13 cellular contexts compared by ENCODE assay signal in the genomic region with DNA sequence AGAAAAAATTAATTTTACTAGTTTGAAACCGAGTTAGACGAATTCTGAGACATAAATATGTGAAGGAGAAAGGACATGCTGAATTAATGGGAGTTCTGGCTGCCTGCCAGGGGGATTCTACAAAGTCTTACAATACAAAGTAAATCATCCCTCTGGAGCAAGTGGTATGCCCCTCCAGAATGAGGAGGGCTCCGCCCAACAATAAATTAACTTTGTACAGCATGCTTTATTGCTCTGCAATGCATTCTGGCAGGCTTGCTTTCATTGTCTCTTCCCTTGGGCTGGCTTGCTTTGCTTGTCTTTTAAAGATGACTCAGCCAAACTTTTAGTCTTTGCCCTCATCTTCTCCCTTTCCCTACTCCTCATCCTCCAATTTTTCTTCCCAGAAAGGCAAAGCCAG. TPM values are rescaled to one million over a fixed set of nuclear protein-coding genes. Genes with fewer than 3 reads are reported as not detected.
A peak's percentile ranks its signal among the peaks of the same experiment; 100 is the strongest.
DNase-seq lines count a peak whose midpoint lies in the region; ATAC-seq and TF ChIP-seq lines count a peak whose summit lies in the region.
"Had no signal": no experiment of that assay in that cellular context is flagged by ENCODE, and none has a peak within 500 bp of the region (broad histone marks: within the 10 kb centered on the region; RNA-seq: fewer than 3 reads in every experiment).

No MANE protein-coding gene starts in this region.

- H3K4me3 ChIP-seq in hepatocyte (peak overlapping the region; percentile 38), transverse colon (no peak overlapping the region)

- H3K27me3 ChIP-seq in hepatocyte (no peaks in the 10 kb centered on the region), transverse colon (no peaks in the 10 kb centered on the region)
- H3K27me3 ChIP-seq: vagina had no signal

- no peak for TF ChIP-seq EP300 in transverse colon (IDR thresholded peaks at IDR 0.05; ENCODE audit: low read depth)

- WGBS in hepatocyte (ENCODE audit: low lambda C conversion rate, missing lambda C conversion rate) = 38% methylated on average over 3 of the region's 3 CpGs
- WGBS in transverse colon (ENCODE audit: low coverage in 1 of 2), 2 donors = 30 to 33% methylated on average over 3 of the region's 3 CpGs

- peak overlapping the region; percentile 91 for H3K4me2 ChIP-seq in hepatocyte

- TF ChIP-seq CTCF in hepatocyte (IDR thresholded peaks at IDR 0.05; ENCODE audit: poor library complexity) (no peak), transverse colon (IDR thresholded peaks at IDR 0.05) (no peak)

- no peak for TF ChIP-seq POLR2A in transverse colon (IDR thresholded peaks at IDR 0.05)

- in situ Hi-C loops in transverse colon (cut with MboI; ENCODE audit: low pct_ligation_motif_present in 1 of 4, low pct_unique_long_range_greater_than_20kb in 1 of 4, low sequenced_read_pairs in 3 of 4) = no loop called here

- H2AFZ ChIP-seq in hepatocyte = no peak overlapping the region

- DNase-seq in NCI-H526 (lab: John Stamatoyannopoulos, UW) (peak; percentile 53 to 66), NCI-H526 treated with DMSO at 0.1 percent for 48 hours (lab: John Stamatoyannopoulos, UW) (no peak), NCI-H774 (lab: John Stamatoyannopoulos, UW) (peak; percentile 45), hepatocyte (ENCODE audit: low spot score) (peak; percentile 80), transverse colon (no peak), Kasumi-1 (lab: John Stamatoyannopoulos, UW) (no peak)
- DNase-seq: activated gamma-delta T cell treated with Interleukin-2 at 50 U/mL for 16 hours had no signal

- no peaks in the 10 kb centered on the region for H3K9me2 ChIP-seq in hepatocyte (replicated peaks; ENCODE audit: insufficient read depth)

- H3K79me2 ChIP-seq in hepatocyte = no peaks in the 10 kb centered on the region

- no peaks in the 10 kb centered on the region for H3K4me1 ChIP-seq in hepatocyte (ENCODE audit: insufficient read depth)
- H3K4me1 ChIP-seq in transverse colon = peaks cover 0 to 4% (median 0%) of the 10 kb centered on the region in 4 donors

- H3K36me3 ChIP-seq in hepatocyte (replicated peaks; ENCODE audit: insufficient read depth, low read depth) = no peaks in the 10 kb centered on the region
- no peaks in the 10 kb centered on the region for H3K36me3 ChIP-seq in transverse colon
- H3K36me3 ChIP-seq: vagina had no signal

- no peaks in the 10 kb centered on the region for H3K9me3 ChIP-seq in hepatocyte (ENCODE audit: low read depth)
- no peaks in the 10 kb centered on the region for H3K9me3 ChIP-seq in transverse colon
- H3K9me3 ChIP-seq: vagina had no signal

- H3K27ac ChIP-seq in hepatocyte = peak overlapping the region; percentile 89
- H3K27ac ChIP-seq in transverse colon = no peak overlapping the region
- H3K27ac ChIP-seq: vagina had no signal

- H4K20me1 ChIP-seq in hepatocyte (ENCODE audit: insufficient read depth, poor library complexity, severe bottlenecking) = no peaks in the 10 kb centered on the region

- intact Hi-C loops in transverse colon (cut with DNase I; ENCODE audit: low total_unique reads) = no loop called here

- ATAC-seq in GM18502 (IDR thresholded peaks at IDR 0.05; ENCODE audit: poor library complexity, unreplicated experiment) (no peak), GM21723 (IDR thresholded peaks at IDR 0.05; ENCODE audit: unreplicated experiment) (no peak)
- ATAC-seq: activated CD4-positive, alpha-beta T cell treated with anti-CD3 and anti-CD28 coated beads for 36 hours had no signal

RNA-seq across cellular contexts. Expression of gene PCDHB1, which starts 11.7 kb away (rescaled TPM):
- total RNA-seq in hepatocyte (0.16 and 0.17 TPM in 2 replicates), transverse colon (not detected)
- polyA plus RNA-seq in hepatocyte = not detected in 2 replicates
- total RNA-seq: activated CD4-positive, alpha-beta T cell treated with anti-CD3 and anti-CD28 coated beads for 36 hours; glomerular endothelial cell; SK-MEL-5; vagina had no signal

RNA-seq across cellular contexts. Expression of gene PCDHB2, which starts 54.9 kb away (rescaled TPM):
- 23.0 and 27.7 TPM in 2 replicates for total RNA-seq in hepatocyte
- 27.3 and 29.4 TPM in 2 replicates for polyA plus RNA-seq in hepatocyte
- total RNA-seq in transverse colon = 1 to 10 TPM in 3 of 4 donors, under 1 TPM in 1; 0.80 to 1.9 (median 1.2) TPM
- total RNA-seq: activated CD4-positive, alpha-beta T cell treated with anti-CD3 and anti-CD28 coated beads for 36 hours had no signal

Comparison
In these comparisons a context has a peak if more than half of its experiments do, and no peak if none do; other contexts are left out.
1. DNase-seq: peak in NCI-H526 (2 of 2), NCI-H774 (single experiment) and hepatocyte (single experiment); none in NCI-H526 treated with DMSO at 0.1 percent for 48 hours (single experiment), transverse colon (single experiment) and Kasumi-1 (0 of 2).